Comparison of ENCODE assay signal across 21 cellular contexts in the genomic region with DNA sequence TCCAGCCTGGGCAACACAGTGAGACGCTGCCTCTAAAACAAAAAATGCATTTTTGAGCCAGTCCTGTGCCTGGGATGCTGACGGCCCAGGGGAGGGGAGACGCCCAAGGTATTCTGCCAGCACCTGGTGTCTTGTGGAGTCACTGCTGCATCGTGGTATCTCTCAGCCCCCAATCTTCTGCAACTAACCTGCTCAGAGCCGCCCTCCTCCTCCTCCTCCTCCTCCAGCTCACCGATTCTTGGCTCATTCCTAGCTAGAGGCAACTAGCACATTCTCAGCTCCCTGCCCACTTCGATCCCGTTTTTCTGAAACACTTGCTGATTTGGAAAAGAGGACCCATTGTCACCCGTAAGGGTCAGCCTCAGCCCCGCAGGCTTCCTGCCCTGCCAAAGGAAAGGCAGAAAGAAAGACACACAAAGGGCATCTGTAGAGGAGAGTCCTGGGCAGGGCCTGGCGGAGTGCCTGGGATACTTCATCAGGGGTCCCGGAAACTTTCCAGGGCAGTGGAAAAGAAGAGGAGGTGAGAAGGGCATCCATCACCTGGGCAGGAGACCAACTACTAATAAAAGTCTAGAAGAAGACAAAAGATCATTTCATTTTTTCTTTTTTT. TPM values are rescaled to one million over a fixed set of nuclear protein-coding genes. Genes with fewer than 3 reads are reported as not detected.
A peak's percentile ranks its signal among the peaks of the same experiment; 100 is the strongest.
DNase-seq lines count a peak whose midpoint lies in the region; ATAC-seq and TF ChIP-seq lines count a peak whose summit lies in the region.
"Had no signal": no experiment of that assay in that cellular context is flagged by ENCODE, and none has a peak within 500 bp of the region (broad histone marks: within the 10 kb centered on the region; RNA-seq: fewer than 3 reads in every experiment).

No MANE protein-coding gene starts in this region.

- H3K27me3 ChIP-seq in sigmoid colon: no peaks in the 10 kb centered on the region
- H3K27me3 ChIP-seq: BLaER1 had no signal

- TF ChIP-seq EP300 in sigmoid colon (IDR thresholded peaks at IDR 0.05): no peak

- TF ChIP-seq POLR2A in sigmoid colon (IDR thresholded peaks at IDR 0.05): no peak

- no peaks in the 10 kb centered on the region for H3K9me3 ChIP-seq in sigmoid colon
- H3K9me3 ChIP-seq: BLaER1, HAP-1 had no signal

- intact Hi-C loops in Right ventricle myocardium superior (cut with DNase I) (no loop called here), left ventricle myocardium superior (cut with micrococcal nuclease) (no loop called here), sigmoid colon (cut with DNase I) (no loop called here)

- peaks cover 4 to 25% (median 12%) of the 10 kb centered on the region in 4 donors for H3K36me3 ChIP-seq in sigmoid colon

- TF ChIP-seq CTCF in sigmoid colon (IDR thresholded peaks at IDR 0.05) (no peak), GM20000 (IDR thresholded peaks at IDR 0.05; ENCODE audit: extremely low read depth, missing control alignments) (no peak)

- ATAC-seq in Right ventricle myocardium superior (ENCODE audit: poor library complexity) (peak; percentile 46), left ventricle myocardium superior (peak; percentile 46)
- ATAC-seq: GM12878 had no signal

- no peak overlapping the region for H3K4me3 ChIP-seq in sigmoid colon
- H3K4me3 ChIP-seq: BLaER1, GM12878, GM23248, HAP-1 had no signal

- H3K27ac ChIP-seq in sigmoid colon: no peak overlapping the region
- H3K27ac ChIP-seq: BLaER1, GM23248, HL-60 had no signal

- 94% methylated on average over 12 of the region's 12 CpGs for WGBS in sigmoid colon, 2 donors

- peaks cover 0 to 9% (median 3%) of the 10 kb centered on the region in 4 donors for H3K4me1 ChIP-seq in sigmoid colon

- DNase-seq in COLO829 (ENCODE audit: low spot score) (peak; percentile 33), Right ventricle myocardium superior (no peak), left ventricle myocardium superior (peak; percentile 60), sigmoid colon (peak; percentile 48), NCI-H524 treated with DMSO at 0.1 percent for 48 hours (lab: John Stamatoyannopoulos, UW) (no peak), NCI-H345 (lab: John Stamatoyannopoulos, UW) (no peak), GM20000 (ENCODE audit: low spot score) (no peak)
- DNase-seq: 8988T; CD4-positive, alpha-beta memory T cell; COR-L47; DMS 273 treated with DMSO at 0.1 percent for 48 hours; DMS53; DND-41; EL; GM23248 had no signal

RNA-seq across cellular contexts. Expression of gene GPR157, which starts 20.7 kb away (rescaled TPM):
- total RNA-seq in Right ventricle myocardium superior (49.4 TPM), left ventricle myocardium superior (42.2 TPM), sigmoid colon (1 to 10 TPM; 1.6 to 2.8 (median 1.7) TPM)
- 1 to 10 TPM in 2 of 3 donors, under 1 TPM in 1; 0.92 to 3.7 (median 1.8) TPM for polyA plus RNA-seq in sigmoid colon

RNA-seq across cellular contexts. Expression of gene SLC2A5, which starts 38.7 kb away (rescaled TPM):
- 2.1 TPM for total RNA-seq in Right ventricle myocardium superior
- 3.2 TPM for total RNA-seq in left ventricle myocardium superior
- total RNA-seq in sigmoid colon: 1 to 10 TPM; 3.5 to 9.1 (median 5.5) TPM
- polyA plus RNA-seq in sigmoid colon: 1 to 10 TPM; 1.4 to 4.9 (median 1.8) TPM
- total RNA-seq: A673, HT1080 had no signal
- polyA plus RNA-seq: CD4-positive, alpha-beta memory T cell had no signal

Comparison
In these comparisons a context has a peak if more than half of its experiments do, and no peak if none do; other contexts are left out.
1. DNase-seq: peak in COLO829 (single experiment), left ventricle myocardium superior (single experiment) and sigmoid colon (single experiment); none in Right ventricle myocardium superior (single experiment), NCI-H524 treated with DMSO at 0.1 percent for 48 hours (single experiment), NCI-H345 (single experiment) and GM20000 (single experiment).
2. RNA of gene GPR157, which starts 20.7 kb away (total RNA-seq): 49.4 TPM in Right ventricle myocardium superior (single experiment) and 42.2 TPM in left ventricle myocardium superior (single experiment); 1.6 to 2.8 TPM in sigmoid colon; every median in the first group is over 10 times any median in the second.